8 cellular contexts compared by ENCODE assay signal in the genomic region with DNA sequence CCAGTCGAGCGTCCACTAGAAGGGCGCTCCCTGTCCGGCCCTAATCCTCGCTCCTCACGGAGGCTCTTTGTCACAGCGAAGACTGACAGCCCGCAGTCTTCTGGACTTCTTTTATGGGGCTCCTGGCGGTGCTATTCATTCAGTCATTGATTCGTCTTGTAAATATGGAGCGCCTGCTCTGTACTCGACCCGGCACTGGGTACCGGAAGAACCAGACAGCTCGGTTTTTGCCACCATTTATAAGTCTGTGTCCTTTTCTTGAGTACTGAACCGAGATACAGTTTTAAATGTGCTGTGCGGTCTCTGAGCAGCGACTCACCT. TPM values are rescaled to one million over a fixed set of nuclear protein-coding genes. Genes with fewer than 3 reads are reported as not detected.
DNase-seq lines count a peak whose midpoint lies in the region; ATAC-seq and TF ChIP-seq lines count a peak whose summit lies in the region.

No MANE protein-coding gene starts in this region.

- H2AFZ ChIP-seq in PC-3 (ENCODE audit: low read length): peak overlapping the region; percentile 93
- peak overlapping the region; percentile 67 for H2AFZ ChIP-seq in neural cell (ENCODE audit: low read depth, low read length)

- ATAC-seq in HG02885 (IDR thresholded peaks at IDR 0.05; ENCODE audit: poor library complexity, unreplicated experiment): peak; percentile 25
- peak; percentile 30 for ATAC-seq in PC-3

- no peak for TF ChIP-seq EP300 in neural cell (conservative IDR thresholded peaks at IDR 0.05; ENCODE audit: poor library complexity, severe bottlenecking)

- H3K4me1 Mint-ChIP-seq in activated CD4-positive, alpha-beta T cell treated with anti-CD3 and anti-CD28 coated beads, Interleukin-2, amount 10 ng/mL, durations not matched to agents 24 days and 14 days: peaks cover 39% of the 10 kb centered on the region

- H3K27ac ChIP-seq in PC-3 (ENCODE audit: low read length) (peak overlapping the region; percentile 77), neural cell (ENCODE audit: low read length) (peak overlapping the region; percentile 87)

- no peaks in the 10 kb centered on the region for H3K27me3 Mint-ChIP-seq in activated CD4-positive, alpha-beta T cell treated with anti-CD3 and anti-CD28 coated beads, Interleukin-2, amount 10 ng/mL, durations not matched to agents 24 days and 14 days

- CTCF ChIA-PET in PC-3 (lab: Charles Lee): interaction anchor here (0.6 to 1.0 kb wide), 7 partner anchors 17 to 475 kb away, joined by 3 to 7 read pairs (median 4); no protein-coding TSS in a partner anchor

- BruUV-seq in PC-3 (replicated peaks; lab: Mats Ljungman, UMichigan): no TSS peak

- peaks cover 56% of the 10 kb centered on the region for H3K79me2 ChIP-seq in PC-3 (ENCODE audit: low read length)
- peaks cover 20% of the 10 kb centered on the region for H3K79me2 ChIP-seq in neural cell (replicated peaks; ENCODE audit: insufficient read depth, low read length)

- no peak for TF ChIP-seq RAD21 in neural cell (conservative IDR thresholded peaks at IDR 0.05)

- peaks cover 33% of the 10 kb centered on the region for H3K36me3 Mint-ChIP-seq in activated CD4-positive, alpha-beta T cell treated with anti-CD3 and anti-CD28 coated beads, Interleukin-2, amount 10 ng/mL, durations not matched to agents 24 days and 14 days (ENCODE audit: low read depth)

- peak overlapping the region; percentile 99 for H3K27ac Mint-ChIP-seq in activated CD4-positive, alpha-beta T cell treated with anti-CD3 and anti-CD28 coated beads, Interleukin-2, amount 10 ng/mL, durations not matched to agents 24 days and 14 days

- H3K4me3 Mint-ChIP-seq in activated CD4-positive, alpha-beta T cell treated with anti-CD3 and anti-CD28 coated beads, Interleukin-2, amount 10 ng/mL, durations not matched to agents 24 days and 14 days: peak overlapping the region; percentile 96

- POLR2A ChIA-PET in PC-3 (lab: Charles Lee; ENCODE audit: unreplicated experiment): interaction anchor here (0.6 to 0.9 kb wide), 6 partner anchors 8 to 546 kb away, joined by 5 to 16 read pairs (median 6); no protein-coding TSS in a partner anchor

- no peak for DNase-seq in activated CD4-positive, alpha-beta T cell treated with anti-CD3 and anti-CD28 coated beads, Interleukin-2, amount 10 ng/mL, durations not matched to agents 24 days and 14 days
- no peak for DNase-seq in activated CD4-positive, alpha-beta T cell treated with anti-CD3 and anti-CD28 coated beads for 1 hour
- DNase-seq in PC-3 (no peak), GM20000 (ENCODE audit: low spot score) (no peak), superior temporal gyrus (ENCODE audit: extremely low spot score) (no peak)
- DNase-seq in effector CD4-positive, alpha-beta T cell: peak; percentile 46

- H3K36me3 ChIP-seq in PC-3 (ENCODE audit: low read depth, low read length) (peaks cover 7% of the 10 kb centered on the region; the same call in 1 of the 2 replicates), neural cell (ENCODE audit: insufficient read depth, low read length) (no peaks in the 10 kb centered on the region)

- H3K4me3 ChIP-seq in PC-3 (ENCODE audit: low read length) (peak overlapping the region; percentile 93), neural cell (ENCODE audit: low read length) (peak overlapping the region; percentile 83)

- H3K27me3 ChIP-seq in PC-3 (ENCODE audit: low read length) (no peaks in the 10 kb centered on the region), neural cell (ENCODE audit: insufficient read depth, low read depth, low read length) (no peaks in the 10 kb centered on the region)

- peaks cover 18% of the 10 kb centered on the region for H3K4me1 ChIP-seq in PC-3 (ENCODE audit: insufficient read depth, low read length)

- intact Hi-C loops in activated CD4-positive, alpha-beta T cell treated with anti-CD3 and anti-CD28 coated beads, Interleukin-2, amount 10 ng/mL, durations not matched to agents 24 days and 14 days (cut with micrococcal nuclease): loop anchor here (1.0 to 5.0 kb wide), 10 partner anchors 9 to 678 kb away; partner anchors contain the start of genes KLHDC2, NIN, SOS2 and VCPKMT
- intact Hi-C loops in PC-3 (cut with micrococcal nuclease): loop anchor here (2.0 to 5.0 kb wide), 2 partner anchors 82 to 450 kb away; partner anchors contain the start of gene SOS2

- peak overlapping the region; percentile 77 for H3K9ac ChIP-seq in PC-3 (ENCODE audit: low read length)
- peak overlapping the region; percentile 89 for H3K9ac ChIP-seq in neural cell (ENCODE audit: low read length)

- no peaks in the 10 kb centered on the region for H3K9me3 Mint-ChIP-seq in activated CD4-positive, alpha-beta T cell treated with anti-CD3 and anti-CD28 coated beads, Interleukin-2, amount 10 ng/mL, durations not matched to agents 24 days and 14 days

- H3K9me3 ChIP-seq in PC-3 (ENCODE audit: low read length) (no peaks in the 10 kb centered on the region), neural cell (ENCODE audit: low read length) (no peaks in the 10 kb centered on the region)

- TF ChIP-seq CTCF in PC-3 (conservative IDR thresholded peaks at IDR 0.05; ENCODE audit: low read depth, low read length): 0 out of 2 replicates have a peak, but pooled peaks have one; percentile 12
- no peak for TF ChIP-seq CTCF in neural cell (IDR thresholded peaks at IDR 0.05; ENCODE audit: poor library complexity, severe bottlenecking)
- no peak for TF ChIP-seq CTCF in GM20000 (IDR thresholded peaks at IDR 0.05; ENCODE audit: extremely low read depth, missing control alignments)

- H3K4me2 ChIP-seq in PC-3 (ENCODE audit: low read length) (peak overlapping the region; percentile 97), neural cell (ENCODE audit: low read length) (peak overlapping the region; percentile 68)

- H4K20me1 ChIP-seq in PC-3 (ENCODE audit: low read length) (no peaks in the 10 kb centered on the region), neural cell (ENCODE audit: insufficient read depth) (no peaks in the 10 kb centered on the region)

- H3F3A ChIP-seq in PC-3 (ENCODE audit: low read length, unreplicated experiment): no peaks in the 10 kb centered on the region
- peaks cover 6% of the 10 kb centered on the region for H3F3A ChIP-seq in neural cell (ENCODE audit: insufficient read depth, low read length, poor library complexity, severe bottlenecking)

- H3K9me2 ChIP-seq in PC-3 (replicated peaks; ENCODE audit: low read length) (no peaks in the 10 kb centered on the region), neural cell (ENCODE audit: insufficient read depth, low read length) (no peaks in the 10 kb centered on the region)

TF ChIP-seq in neural cell, 6 proteins besides CTCF, POLR2A, EP300 and RAD21:
- TF ChIP-seq POLR2AphosphoS5 (IDR thresholded peaks at IDR 0.05) (no peak), EZH2 (IDR thresholded peaks at IDR 0.05; ENCODE audit: borderline replicate concordance, insufficient read depth, low read length, poor library complexity, severe bottlenecking) (no peak), SMC3 (conservative IDR thresholded peaks at IDR 0.05; ENCODE audit: poor library complexity) (no peak)
- TF ChIP-seq, protein P1, sequence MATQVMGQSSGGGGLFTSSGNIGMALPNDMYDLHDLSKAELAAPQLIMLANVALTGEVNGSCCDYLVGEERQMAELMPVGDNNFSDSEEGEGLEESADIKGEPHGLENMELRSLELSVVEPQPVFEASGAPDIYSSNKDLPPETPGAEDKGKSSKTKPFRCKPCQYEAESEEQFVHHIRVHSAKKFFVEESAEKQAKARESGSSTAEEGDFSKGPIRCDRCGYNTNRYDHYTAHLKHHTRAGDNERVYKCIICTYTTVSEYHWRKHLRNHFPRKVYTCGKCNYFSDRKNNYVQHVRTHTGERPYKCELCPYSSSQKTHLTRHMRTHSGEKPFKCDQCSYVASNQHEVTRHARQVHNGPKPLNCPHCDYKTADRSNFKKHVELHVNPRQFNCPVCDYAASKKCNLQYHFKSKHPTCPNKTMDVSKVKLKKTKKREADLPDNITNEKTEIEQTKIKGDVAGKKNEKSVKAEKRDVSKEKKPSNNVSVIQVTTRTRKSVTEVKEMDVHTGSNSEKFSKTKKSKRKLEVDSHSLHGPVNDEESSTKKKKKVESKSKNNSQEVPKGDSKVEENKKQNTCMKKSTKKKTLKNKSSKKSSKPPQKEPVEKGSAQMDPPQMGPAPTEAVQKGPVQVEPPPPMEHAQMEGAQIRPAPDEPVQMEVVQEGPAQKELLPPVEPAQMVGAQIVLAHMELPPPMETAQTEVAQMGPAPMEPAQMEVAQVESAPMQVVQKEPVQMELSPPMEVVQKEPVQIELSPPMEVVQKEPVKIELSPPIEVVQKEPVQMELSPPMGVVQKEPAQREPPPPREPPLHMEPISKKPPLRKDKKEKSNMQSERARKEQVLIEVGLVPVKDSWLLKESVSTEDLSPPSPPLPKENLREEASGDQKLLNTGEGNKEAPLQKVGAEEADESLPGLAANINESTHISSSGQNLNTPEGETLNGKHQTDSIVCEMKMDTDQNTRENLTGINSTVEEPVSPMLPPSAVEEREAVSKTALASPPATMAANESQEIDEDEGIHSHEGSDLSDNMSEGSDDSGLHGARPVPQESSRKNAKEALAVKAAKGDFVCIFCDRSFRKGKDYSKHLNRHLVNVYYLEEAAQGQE (IDR thresholded peaks at IDR 0.05; ENCODE audit: borderline replicate concordance): peak; percentile 66

RNA-seq across cellular contexts. Expression of gene DMAC2L, which starts 0.6 kb away (rescaled TPM):
- 16.3 and 18.8 TPM in 2 replicates for total RNA-seq in activated CD4-positive, alpha-beta T cell treated with anti-CD3 and anti-CD28 coated beads, Interleukin-2, amount 10 ng/mL, durations not matched to agents 24 days and 14 days
- 2.3 and 18.1 TPM in 2 replicates for total RNA-seq in PC-3 (2014; rRNA removed)
- polyA plus RNA-seq in neural cell: 17.1 and 17.9 TPM in 2 replicates
- polyA minus RNA-seq in neural cell: 20.9 and 23.3 TPM in 2 replicates

RNA-seq across cellular contexts. Expression of gene L2HGDH, which starts 0.7 kb away (rescaled TPM):
- 16.8 and 18.0 TPM in 2 replicates for total RNA-seq in activated CD4-positive, alpha-beta T cell treated with anti-CD3 and anti-CD28 coated beads, Interleukin-2, amount 10 ng/mL, durations not matched to agents 24 days and 14 days
- 27.8 and 41.6 TPM in 2 replicates for total RNA-seq in PC-3 (2014; rRNA removed)
- 8.9 and 9.9 TPM in 2 replicates for polyA plus RNA-seq in neural cell
- 21.4 and 24.0 TPM in 2 replicates for polyA minus RNA-seq in neural cell
